Comparison of ENCODE assay signal across 1 cellular context in genomic region chr1:187985897-187986654, GRCh38.
TF ChIP-seq lines count a peak whose summit lies in the region.

No MANE protein-coding gene starts in this region.

TF ChIP-seq in IMR-90, 13 proteins besides CTCF, POLR2A, EP300 and RAD21:
- TF ChIP-seq ELK1 (IDR thresholded peaks at IDR 0.05; ENCODE audit: borderline replicate concordance, low read depth, low read length) (no peak), CEBPB (IDR thresholded peaks at IDR 0.05; ENCODE audit: low read depth, low read length) (no peak), FOS (IDR thresholded peaks at IDR 0.05; ENCODE audit: low read depth, low read length) (no peak), MAZ (IDR thresholded peaks at IDR 0.05; ENCODE audit: borderline replicate concordance, low read depth, low read length) (no peak), RFX5 (IDR thresholded peaks at IDR 0.05; ENCODE audit: low read depth, low read length) (no peak), CHD1 (IDR thresholded peaks at IDR 0.05; ENCODE audit: low read depth, low read length) (no peak), SMC3 (IDR thresholded peaks at IDR 0.05; ENCODE audit: low read depth, low read length) (no peak), BHLHE40 (IDR thresholded peaks at IDR 0.05; ENCODE audit: low read depth, low read length) (no peak), MXI1 (IDR thresholded peaks at IDR 0.05; ENCODE audit: borderline replicate concordance, low read depth, low read length) (no peak), USF2 (IDR thresholded peaks at IDR 0.05; ENCODE audit: low read depth, low read length) (no peak), RCOR1 (IDR thresholded peaks at IDR 0.05; ENCODE audit: insufficient replicate concordance, low read length) (no peak), NFE2L2 (IDR thresholded peaks at IDR 0.05; ENCODE audit: low read depth, low read length) (no peak), MAFK (IDR thresholded peaks at IDR 0.05; ENCODE audit: low read depth, low read length) (no peak)
